ENCODE assay signal across 16 cellular contexts in genomic region chr18:23547806-23548205, GRCh38. TPM values are rescaled to one million over a fixed set of nuclear protein-coding genes. Genes with fewer than 3 reads are reported as not detected.
DNase-seq lines count a peak whose midpoint lies in the region; ATAC-seq, FAIRE-seq and TF ChIP-seq lines count a peak whose summit lies in the region.
"Had no signal": no experiment of that assay in that cellular context is flagged by ENCODE, and none has a peak within 500 bp of the region (broad histone marks: within the 10 kb centered on the region; RNA-seq: fewer than 3 reads in every experiment).

No MANE protein-coding gene starts in this region.

- peak; percentile 67 to 69; a peak in 5 of 6 replicates for ATAC-seq in A549
- ATAC-seq in HCT116, result peak; percentile 85

- H3K79me2 ChIP-seq in HCT116 (ENCODE audit: insufficient read depth, low read length), result no peaks in the 10 kb centered on the region

- BruUV-seq in HCT116 (replicated peaks; lab: Mats Ljungman, UMichigan), result no TSS peak

- DNase-seq in A549 (ENCODE audit: low read depth in 1 of 2, low spot score in 1 of 2), result peak; percentile 41 to 59
- peak; percentile 19 for DNase-seq in HCT116 (ENCODE audit: low read depth, low spot score)
- peak; percentile 31 for DNase-seq in brain microvascular endothelial cell
- peak; percentile 81 for DNase-seq in islet precursor cell
- DNase-seq in NCI-H345 treated with DMSO at 0.1 percent for 48 hours (lab: John Stamatoyannopoulos, UW; ENCODE audit: unreplicated experiment), result no peak
- no peak for DNase-seq in stimulated activated CD8-positive, alpha-beta memory T cell treated with anti-CD3 and anti-CD28 coated beads, Interleukin-4, amount 100 ng/mL, for 48 hours
- no peak for DNase-seq in NCI-H2029 (lab: John Stamatoyannopoulos, UW)
- DNase-seq in spleen, result no peak
- DNase-seq: activated CD4-positive, CD25-positive, alpha-beta regulatory T cell treated with anti-CD3 and anti-CD28 coated beads, Interleukin-2, amount 50 U/mL, for 72 hours; activated CD8-positive, alpha-beta memory T cell treated with anti-CD3 and anti-CD28 coated beads, Interleukin-2, amount 50 U/mL, for 48 hours; colonic mucosa; DMS 273 treated with DMSO at 0.1 percent for 48 hours; NCI-H1048; NCI-H345; SW 1271; thyroid gland had no signal

- H3K36me3 ChIP-seq in HCT116 (ENCODE audit: control insufficient read depth in 1 of 2, insufficient read depth in 2 of 2, low read length in 2 of 2) (peaks cover 34% of the 10 kb centered on the region in 2 experiments), brain microvascular endothelial cell (replicated peaks) (peaks cover 39% of the 10 kb centered on the region), spleen (peaks cover 0 to 100% (median 86%) of the 10 kb centered on the region in 6 donors)
- H3K36me3 ChIP-seq: colonic mucosa had no signal

- H3K27me3 ChIP-seq in HCT116 (ENCODE audit: insufficient read depth, low read length), result no peaks in the 10 kb centered on the region
- H3K27me3 ChIP-seq in brain microvascular endothelial cell (replicated peaks), result no peaks in the 10 kb centered on the region
- no peaks in the 10 kb centered on the region for H3K27me3 ChIP-seq in spleen (replicated peaks in 1 of 7)
- H3K27me3 ChIP-seq: colonic mucosa, thyroid gland had no signal

- no peak for FAIRE-seq in A549 (lab: Jason Lieb, UNC)

- H3K4me1 ChIP-seq in A549 (peaks cover 39% of the 10 kb centered on the region), HCT116 (ENCODE audit: control insufficient read depth in 1 of 2, insufficient read depth in 2 of 2, low read length in 2 of 2) (peaks cover 18 to 33% of the 10 kb centered on the region in 2 experiments), spleen (peaks cover 0 to 3% (median 0%) of the 10 kb centered on the region in 6 donors)
- H3K4me1 ChIP-seq: colonic mucosa had no signal

- H3K4me3 ChIP-seq in A549, result no peak overlapping the region
- H3K4me3 ChIP-seq in HCT116 (replicated peaks in 1 of 2; ENCODE audit: low read depth in 1 of 2, low read length in 2 of 2), result no peak overlapping the region
- no peak overlapping the region for H3K4me3 ChIP-seq in brain microvascular endothelial cell (ENCODE audit: low read depth, low read length)
- H3K4me3 ChIP-seq in spleen, result no peak overlapping the region
- H3K4me3 ChIP-seq: colonic mucosa, thyroid gland had no signal

- POLR2A ChIA-PET in A549 (lab: Yijun Ruan, JAX), result interaction anchor here (0.9 kb wide), 1 partner anchor 591 kb away, joined by 4 read pairs; the partner anchor contains the start of gene CABYR
- POLR2A ChIA-PET in HCT116 (lab: Charles Lee), result no interaction called here

- CTCF ChIA-PET in A549 (lab: Yijun Ruan, JAX), result interaction anchor here (0.6 to 1.5 kb wide), 3 partner anchors 16 to 156 kb away, joined by 3 to 6 read pairs (median 3); no protein-coding TSS in a partner anchor
- CTCF ChIA-PET in HCT116 (lab: Charles Lee), result interaction anchor here (3.3 kb wide), 1 partner anchor 155 kb away, joined by 11 read pairs; no protein-coding TSS in a partner anchor

- RAD21 ChIA-PET in HCT116 (lab: Charles Lee; ENCODE audit: low non-redundant PET in 1 of 2, low total read pairs in 2 of 2, uncharacterized antibody in 2 of 2, unreplicated experiment in 2 of 2), result no interaction called here

- intact Hi-C loops in HCT116 (cut with micrococcal nuclease) (no loop called here), spleen (cut with DNase I; ENCODE audit: low total_unique reads) (no loop called here)

- TF ChIP-seq RAD21 in A549 (conservative IDR thresholded peaks at IDR 0.05 in 1 of 2, IDR thresholded peaks at IDR 0.05 in 1 of 2) (no peak), HCT116 (IDR thresholded peaks at IDR 0.05; ENCODE audit: low read depth) (no peak)

- TF ChIP-seq POLR2A in A549 (IDR thresholded peaks at IDR 0.05; ENCODE audit: low read length), result no peak
- no peak for TF ChIP-seq POLR2A in HCT116 (IDR thresholded peaks at IDR 0.05; ENCODE audit: borderline replicate concordance, extremely low read depth, insufficient read depth, insufficient read length)
- no peak for TF ChIP-seq POLR2A in spleen (IDR thresholded peaks at IDR 0.05)

- no peak for TF ChIP-seq EP300 in A549 (IDR thresholded peaks at IDR 0.05)

- H2AFZ ChIP-seq in HCT116 (ENCODE audit: low read depth, low read length, poor library complexity, severe bottlenecking), result no peak overlapping the region

- 28% methylated on average over 3 of the region's 3 CpGs for WGBS in A549 (ENCODE audit: missing lambda C conversion rate)
- 65 to 94% (median 76%) methylated on average over 3 of the region's 3 CpGs for WGBS in spleen, 5 donors

- H4K20me1 ChIP-seq in HCT116 (ENCODE audit: insufficient read depth), result no peaks in the 10 kb centered on the region

- no peaks in the 10 kb centered on the region for H3K9me2 ChIP-seq in HCT116 (ENCODE audit: insufficient read depth)

- peak overlapping the region; percentile 10 for H3K9ac ChIP-seq in HCT116 (ENCODE audit: low read length)

- peak overlapping the region; percentile 44 for H3K4me2 ChIP-seq in A549
- H3K4me2 ChIP-seq in HCT116 (ENCODE audit: low read length), result peak overlapping the region; percentile 36

- peak overlapping the region; percentile 45 to 80; a peak in 5 of 6 replicates for H3K27ac ChIP-seq in A549
- peak overlapping the region; percentile 44; the same call in 1 of the 2 replicates for H3K27ac ChIP-seq in HCT116 (ENCODE audit: low read depth, low read length)
- H3K27ac ChIP-seq in brain microvascular endothelial cell, result no peak overlapping the region
- no peak overlapping the region for H3K27ac ChIP-seq in spleen
- H3K27ac ChIP-seq: colonic mucosa, thyroid gland had no signal

- in situ Hi-C loops in brain microvascular endothelial cell (cut with HindIII; ENCODE audit: low pct_ligation_motif_present, low sequenced_read_pairs), result no loop called here

- TF ChIP-seq CTCF in A549 (IDR thresholded peaks at IDR 0.05) (no peak), HCT116 (IDR thresholded peaks at IDR 0.05 in 2 of 3, conservative IDR thresholded peaks at IDR 0.05 in 1 of 3; ENCODE audit: borderline replicate concordance in 1 of 3, insufficient read depth in 1 of 3, low read depth in 2 of 3, low read length in 2 of 3) (no peak), brain microvascular endothelial cell (IDR thresholded peaks at IDR 0.05; ENCODE audit: low read depth, low read length, missing control alignments) (no peak), spleen (IDR thresholded peaks at IDR 0.05 in 8 of 11, conservative IDR thresholded peaks at IDR 0.05 in 3 of 11) (no peak)

- H3K9me3 ChIP-seq in A549 (no peaks in the 10 kb centered on the region), HCT116 (ENCODE audit: control insufficient read depth in 1 of 2, insufficient read depth in 1 of 2, low read depth in 1 of 2, low read length in 2 of 2) (no peaks in the 10 kb centered on the region), spleen (no peaks in the 10 kb centered on the region)
- H3K9me3 ChIP-seq: colonic mucosa, thyroid gland had no signal

TF ChIP-seq in A549, 52 proteins besides CTCF, POLR2A, EP300 and RAD21:
- TF ChIP-seq ZNF302 (CRISPR knock-in tag; IDR thresholded peaks at IDR 0.05), result no peak
- TF ChIP-seq FOSL2 (IDR thresholded peaks at IDR 0.05), result no peak
- TF ChIP-seq FOSL2 (CRISPR knock-in tag; IDR thresholded peaks at IDR 0.05), result peak; percentile 47; the same call in 1 of the 2 replicates
- no peak for TF ChIP-seq JUN (IDR thresholded peaks at IDR 0.05)
- no peak for TF ChIP-seq TFCP2L1 (CRISPR knock-in tag; IDR thresholded peaks at IDR 0.05)
- no peak for TF ChIP-seq NFE2L2 (conservative IDR thresholded peaks at IDR 0.05; ENCODE audit: low read length)
- TF ChIP-seq RARB (CRISPR knock-in tag; IDR thresholded peaks at IDR 0.05), result no peak
- no peak for TF ChIP-seq NR3C1 (IDR thresholded peaks at IDR 0.05)

TF ChIP-seq in HCT116, 20 proteins besides CTCF, POLR2A, EP300 and RAD21:
- TF ChIP-seq JUND (IDR thresholded peaks at IDR 0.05) (peak; percentile 53; the same call in 1 of the 2 replicates), ATF3 (IDR thresholded peaks at IDR 0.05) (no peak), SP1 (IDR thresholded peaks at IDR 0.05; ENCODE audit: low read depth) (peak; percentile 42; the same call in 1 of the 2 replicates), EZH2 (IDR thresholded peaks at IDR 0.05) (no peak), FOSL1 (IDR thresholded peaks at IDR 0.05; ENCODE audit: low read depth) (peak; percentile 43; the same call in 1 of the 2 replicates), TCF7L2 (IDR thresholded peaks at IDR 0.05; ENCODE audit: borderline replicate concordance, extremely low read depth, insufficient read depth, insufficient read length) (no peak)
TF ChIP-seq in HCT116: peak in this region for 3.

RNA-seq across cellular contexts. Expression of gene NPC1, which starts 38.5 kb away (rescaled TPM):
- polyA plus RNA-seq in A549 (2011; rRNA removed) (42.5 and 45.0 TPM in 2 replicates), A549 (2017; fragmentation: RNase III; extraction: RNeasy Plus Mini Kit Qiagen cat#74134 plus additional on column Dnase treatment) (56.9 to 69.2 TPM (median 61.4 TPM) in 3 replicates), spleen (10 to 100 TPM in 2 of 3 donors, 1 to 10 TPM in 1; 8.1 to 13.3 (median 11.2) TPM)
- 31.4 and 37.2 TPM in 2 replicates for polyA plus RNA-seq in A549 (2012; cell fraction: cytosol; rRNA removed)
- 106 and 115 TPM in 2 replicates for polyA plus RNA-seq in A549 (2012; cell fraction: nucleus; rRNA removed)
- 121 and 124 TPM in 2 replicates for polyA minus RNA-seq in A549 (2011; rRNA and poly(A)+ RNA removed)
- total RNA-seq in HCT116 (2021; ENCODE audit: unreplicated experiment) (51.6 TPM), spleen (10 to 100 TPM; 47.2 to 84.2 (median 68.9) TPM)
- polyA plus RNA-seq in HCT116 (2012), result 47.8 and 68.4 TPM in 2 replicates

RNA-seq across cellular contexts. Expression of gene RMC1, which starts 44.5 kb away (rescaled TPM):
- polyA plus RNA-seq in A549 (2011; rRNA removed) (17.5 and 28.5 TPM in 2 replicates), A549 (2017; fragmentation: RNase III; extraction: RNeasy Plus Mini Kit Qiagen cat#74134 plus additional on column Dnase treatment) (13.9 to 15.7 TPM (median 14.7 TPM) in 3 replicates), spleen (10 to 100 TPM; 42.0 to 74.7 (median 47.5) TPM)
- 14.8 and 16.4 TPM in 2 replicates for polyA plus RNA-seq in A549 (2012; cell fraction: cytosol; rRNA removed)
- polyA plus RNA-seq in A549 (2012; cell fraction: nucleus; rRNA removed), result 21.0 and 22.8 TPM in 2 replicates
- 12.7 and 13.5 TPM in 2 replicates for polyA minus RNA-seq in A549 (2011; rRNA and poly(A)+ RNA removed)
- total RNA-seq in HCT116 (2021; ENCODE audit: unreplicated experiment) (38.4 TPM), spleen (10 to 100 TPM; 29.5 to 55.9 (median 43.6) TPM)
- 23.8 and 30.7 TPM in 2 replicates for polyA plus RNA-seq in HCT116 (2012)

Comparison
In these comparisons a context has a peak if more than half of its experiments do, and no peak if none do; other contexts are left out.
1. DNase-seq: peak in A549 (2 of 2), HCT116 (single experiment), brain microvascular endothelial cell (single experiment) and islet precursor cell (single experiment); none in NCI-H345 treated with DMSO at 0.1 percent for 48 hours (single experiment), stimulated activated CD8-positive, alpha-beta memory T cell treated with anti-CD3 and anti-CD28 coated beads, Interleukin-4, amount 100 ng/mL, for 48 hours (single experiment), NCI-H2029 (single experiment) and spleen (single experiment).
2. H3K27ac ChIP-seq: peak in A549 (2 of 2) and HCT116 (single experiment); none in brain microvascular endothelial cell (single experiment) and spleen (0 of 8).